24 cellular contexts compared by ENCODE assay signal in genomic region chr10:126027707-126028106, GRCh38.
"Had no signal": no experiment of that assay in that cellular context is flagged by ENCODE, and none has a peak within 500 bp of the region (broad histone marks: within the 10 kb centered on the region; RNA-seq: fewer than 3 reads in every experiment).

No MANE protein-coding gene starts in this region.

- H3K36me3 ChIP-seq: esophagus muscularis mucosa, gastrocnemius medialis, heart right ventricle, left lung, lower lobe of right lung had no signal

- DNase-seq: effector CD8-positive, alpha-beta T cell; effector memory CD8-positive, alpha-beta T cell; endodermal cell; foreskin fibroblast; foreskin melanocyte; gastrocnemius medialis; glutamatergic neuron; head of caudate nucleus; heart right ventricle; hippocampal formation; left cardiac atrium; left lung; left ventricle myocardium superior; lower lobe of right lung; mesendoderm; midbrain; naive B cell; naive thymus-derived CD8-positive, alpha-beta T cell had no signal

- H3K4me3 Mint-ChIP-seq: effector memory CD8-positive, alpha-beta T cell; endodermal cell; naive B cell; naive thymus-derived CD8-positive, alpha-beta T cell had no signal

- H3K27me3 Mint-ChIP-seq: effector memory CD8-positive, alpha-beta T cell had no signal

- ATAC-seq: effector memory CD8-positive, alpha-beta T cell; gastrocnemius medialis; heart right ventricle; left cardiac atrium; left lung; left ventricle myocardium superior; lower lobe of right lung; naive thymus-derived CD8-positive, alpha-beta T cell had no signal

- H3K36me3 Mint-ChIP-seq: naive B cell had no signal

- H3K27me3 ChIP-seq: esophagus muscularis mucosa, gastrocnemius medialis, heart right ventricle, left lung had no signal

- FAIRE-seq: colon, endometrium, islet of Langerhans, keratinocyte had no signal

- H3K4me3 ChIP-seq: coronary artery, esophagus muscularis mucosa, gastrocnemius medialis, heart right ventricle, left lung, lower lobe of right lung had no signal

- H3K9me3 Mint-ChIP-seq: effector memory CD8-positive, alpha-beta T cell had no signal

- H3K27ac ChIP-seq: coronary artery, esophagus muscularis mucosa, gastrocnemius medialis, heart right ventricle, left lung, lower lobe of right lung had no signal

- H3K4me1 Mint-ChIP-seq: endodermal cell; naive B cell; naive thymus-derived CD8-positive, alpha-beta T cell had no signal

- H3K27ac Mint-ChIP-seq: effector memory CD8-positive, alpha-beta T cell; endodermal cell; naive B cell; naive thymus-derived CD8-positive, alpha-beta T cell had no signal

- H3K4me1 ChIP-seq: esophagus muscularis mucosa, gastrocnemius medialis, heart right ventricle, left lung, lower lobe of right lung had no signal
